Comparison of ENCODE assay signal across 8 cellular contexts in the genomic region with DNA sequence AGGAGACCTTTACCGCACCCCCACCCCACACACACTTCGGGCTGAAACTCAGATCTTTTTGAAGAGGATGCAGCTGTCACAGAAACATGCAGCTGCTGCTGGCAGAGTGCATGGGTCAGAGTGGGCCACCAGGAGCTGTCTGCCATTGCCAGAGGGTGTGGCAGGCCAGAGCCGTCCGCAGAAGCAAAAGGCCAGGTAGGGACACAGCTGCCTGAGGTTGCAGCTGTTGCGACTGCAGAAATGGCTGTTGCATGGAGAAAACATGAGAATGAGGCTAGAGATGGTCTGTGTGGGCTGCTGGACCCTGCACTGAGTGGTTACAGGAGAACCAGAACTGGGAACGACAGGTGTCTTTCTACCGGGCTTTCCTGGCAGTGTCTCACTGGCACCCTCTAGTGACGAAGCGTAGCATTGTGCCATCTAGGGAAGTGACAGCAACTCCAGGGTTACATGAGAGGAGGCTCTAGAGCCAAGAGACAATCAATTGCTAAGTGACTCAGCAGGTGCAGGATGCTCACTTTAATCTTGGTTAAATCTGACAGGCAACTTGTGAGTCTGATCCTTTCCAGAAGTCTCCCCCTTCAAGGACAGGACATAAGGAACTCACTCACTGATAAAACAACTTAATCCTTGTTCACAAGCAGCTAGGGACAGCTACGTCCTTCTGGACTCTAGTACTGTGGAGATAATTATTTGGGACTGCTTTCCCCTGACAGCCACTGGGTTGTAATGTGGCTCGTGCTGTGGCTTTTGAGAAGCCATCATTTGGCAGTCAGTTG. TPM values are rescaled to one million over a fixed set of nuclear protein-coding genes. Genes with fewer than 3 reads are reported as not detected.
A peak's percentile ranks its signal among the peaks of the same experiment; 100 is the strongest.
DNase-seq lines count a peak whose midpoint lies in the region; ATAC-seq and TF ChIP-seq lines count a peak whose summit lies in the region.

No MANE protein-coding gene starts in this region.

- H3K4me1 ChIP-seq in fibroblast of lung (ENCODE audit: control insufficient read depth, extremely low read depth, insufficient read depth, low read length): no peaks in the 10 kb centered on the region

- H4K20me1 ChIP-seq in fibroblast of lung (ENCODE audit: control insufficient read depth, extremely low read depth, insufficient read depth, low read length): no peaks in the 10 kb centered on the region

- H3K27ac Mint-ChIP-seq in Calu3 (ENCODE audit: unreplicated experiment) (no peak overlapping the region), nephron progenitor cell (no peak overlapping the region)

- no TSS peak for BruUV-seq in Calu3 (replicated peaks; lab: Mats Ljungman, UMichigan)

- H3K9ac ChIP-seq in fibroblast of lung (ENCODE audit: insufficient read depth, low read length): no peak overlapping the region

- TF ChIP-seq CTCF in Calu3 (IDR thresholded peaks at IDR 0.05; ENCODE audit: unreplicated experiment) (peak; percentile 76), fibroblast of lung (conservative IDR thresholded peaks at IDR 0.05 in 1 of 2, IDR thresholded peaks at IDR 0.05 in 1 of 2; ENCODE audit: low read depth in 1 of 2, low read length in 2 of 2) (peak; percentile 99 to 100), nephron progenitor cell (IDR thresholded peaks at IDR 0.05) (peak; percentile 97)

- H3K9me3 Mint-ChIP-seq in Calu3 (ENCODE audit: low read depth, unreplicated experiment) (no peaks in the 10 kb centered on the region), nephron progenitor cell (peaks cover 25% of the 10 kb centered on the region)
- peaks cover 3% of the 10 kb centered on the region for H3K9me3 Mint-ChIP-seq in activated T-cell treated with anti-CD3 and anti-CD28 coated beads, Interleukin-2, amount 50 U/mL, for 4 hours

- H3K27ac ChIP-seq in fibroblast of lung (ENCODE audit: insufficient read depth, low read length): no peak overlapping the region

- no peak overlapping the region for H3K4me3 Mint-ChIP-seq in Calu3 (ENCODE audit: low read depth, unreplicated experiment)
- H3K4me3 Mint-ChIP-seq in activated T-cell treated with anti-CD3 and anti-CD28 coated beads, Interleukin-2, amount 50 U/mL, for 4 hours: no peak overlapping the region
- H3K4me3 Mint-ChIP-seq in nephron progenitor cell: no peak overlapping the region

- H3K27me3 Mint-ChIP-seq in Calu3 (ENCODE audit: unreplicated experiment): no peaks in the 10 kb centered on the region
- no peaks in the 10 kb centered on the region for H3K27me3 Mint-ChIP-seq in activated T-cell treated with anti-CD3 and anti-CD28 coated beads, Interleukin-2, amount 50 U/mL, for 4 hours (ENCODE audit: low read depth)
- peaks cover 23% of the 10 kb centered on the region for H3K27me3 Mint-ChIP-seq in nephron progenitor cell (ENCODE audit: low read depth, poor library complexity)

- H3K4me2 ChIP-seq in fibroblast of lung (ENCODE audit: extremely low read depth, insufficient read depth, low read length): no peak overlapping the region

- H3K79me2 ChIP-seq in fibroblast of lung (ENCODE audit: control insufficient read depth, insufficient read depth, low read length): no peaks in the 10 kb centered on the region

- no peaks in the 10 kb centered on the region for H3K36me3 ChIP-seq in fibroblast of lung (ENCODE audit: control insufficient read depth, insufficient read depth, low read length)

- H2AFZ ChIP-seq in fibroblast of lung (ENCODE audit: low read length): no peak overlapping the region

- no peaks in the 10 kb centered on the region for H3K9me3 ChIP-seq in fibroblast of lung (ENCODE audit: control insufficient read depth, insufficient read depth, low read depth, low read length)

- H3K36me3 Mint-ChIP-seq in Calu3 (ENCODE audit: insufficient read depth, unreplicated experiment): no peaks in the 10 kb centered on the region
- peaks cover 2% of the 10 kb centered on the region for H3K36me3 Mint-ChIP-seq in activated T-cell treated with anti-CD3 and anti-CD28 coated beads, Interleukin-2, amount 50 U/mL, for 4 hours (ENCODE audit: insufficient read depth)
- H3K36me3 Mint-ChIP-seq in nephron progenitor cell (ENCODE audit: low read depth): no peaks in the 10 kb centered on the region

- H3K27me3 ChIP-seq in fibroblast of lung (ENCODE audit: control insufficient read depth, insufficient read depth, low read length): no peaks in the 10 kb centered on the region

- intact Hi-C loops in Calu3 (cut with micrococcal nuclease; ENCODE audit: unreplicated experiment): loop anchor here (1.0 to 5.0 kb wide), 3 partner anchors 86 to 193 kb away; no protein-coding TSS in a partner anchor

- peak; percentile 90 for ATAC-seq in GM21576 (IDR thresholded peaks at IDR 0.05; ENCODE audit: unreplicated experiment)
- peak; percentile 84 to 87 for ATAC-seq in activated T-cell treated with anti-CD3 and anti-CD28 coated beads, Interleukin-2, amount 50 U/mL, for 4 hours
- ATAC-seq in stimulated activated naive CD8-positive, alpha-beta T cell treated with anti-CD3 and anti-CD28 coated beads, Interleukin-15, Interleukin-2, amounts not matched to agents 100 U/mL and 50 U/mL, for 24 hours: peak; percentile 92

- peaks cover 9% of the 10 kb centered on the region for H3K4me1 Mint-ChIP-seq in Calu3 (ENCODE audit: low read depth, unreplicated experiment)
- H3K4me1 Mint-ChIP-seq in activated T-cell treated with anti-CD3 and anti-CD28 coated beads, Interleukin-2, amount 50 U/mL, for 4 hours (ENCODE audit: low read depth): peaks cover 22% of the 10 kb centered on the region
- H3K4me1 Mint-ChIP-seq in nephron progenitor cell: no peaks in the 10 kb centered on the region

- H3K4me3 ChIP-seq in fibroblast of lung (replicated peaks in 1 of 4; ENCODE audit: control extremely low read depth in 1 of 4, insufficient read depth in 1 of 4, low read depth in 3 of 4, low read length in 4 of 4): no peak overlapping the region

- CTCF ChIA-PET in Calu3 (lab: Charles Lee): interaction anchor here (0.8 to 2.5 kb wide), 4 partner anchors 86 to 163 kb away, joined by 3 to 27 read pairs (median 6); partner anchors contain the start of gene SERPINB1

- DNase-seq in Calu3 (peak; percentile 79), KG1 (lab: John Stamatoyannopoulos, UW) (peak; percentile 62), fibroblast of lung (ENCODE audit: low read depth in 2 of 2) (peak; percentile 37 to 62), nephron progenitor cell (peak; percentile 83)
- peak; percentile 87 for DNase-seq in activated T-cell treated with anti-CD3 and anti-CD28 coated beads, Interleukin-2, amount 50 U/mL, for 4 hours
- DNase-seq in stimulated activated naive CD8-positive, alpha-beta T cell treated with anti-CD3 and anti-CD28 coated beads, Interleukin-15, Interleukin-2, amounts not matched to agents 100 U/mL and 50 U/mL, for 24 hours: peak; percentile 87

TF ChIP-seq in PFSK-1, 5 proteins besides CTCF, POLR2A, EP300 and RAD21:
- peak; percentile 38 for TF ChIP-seq FOXP2 (optimal IDR thresholded peaks at IDR 0.05; ENCODE audit: borderline replicate concordance, extremely low read depth, extremely low read length, insufficient read depth)
- no peak for TF ChIP-seq SIN3A (IDR thresholded peaks at IDR 0.05; ENCODE audit: borderline replicate concordance, insufficient read depth, low read length)
- TF ChIP-seq, protein P1, sequence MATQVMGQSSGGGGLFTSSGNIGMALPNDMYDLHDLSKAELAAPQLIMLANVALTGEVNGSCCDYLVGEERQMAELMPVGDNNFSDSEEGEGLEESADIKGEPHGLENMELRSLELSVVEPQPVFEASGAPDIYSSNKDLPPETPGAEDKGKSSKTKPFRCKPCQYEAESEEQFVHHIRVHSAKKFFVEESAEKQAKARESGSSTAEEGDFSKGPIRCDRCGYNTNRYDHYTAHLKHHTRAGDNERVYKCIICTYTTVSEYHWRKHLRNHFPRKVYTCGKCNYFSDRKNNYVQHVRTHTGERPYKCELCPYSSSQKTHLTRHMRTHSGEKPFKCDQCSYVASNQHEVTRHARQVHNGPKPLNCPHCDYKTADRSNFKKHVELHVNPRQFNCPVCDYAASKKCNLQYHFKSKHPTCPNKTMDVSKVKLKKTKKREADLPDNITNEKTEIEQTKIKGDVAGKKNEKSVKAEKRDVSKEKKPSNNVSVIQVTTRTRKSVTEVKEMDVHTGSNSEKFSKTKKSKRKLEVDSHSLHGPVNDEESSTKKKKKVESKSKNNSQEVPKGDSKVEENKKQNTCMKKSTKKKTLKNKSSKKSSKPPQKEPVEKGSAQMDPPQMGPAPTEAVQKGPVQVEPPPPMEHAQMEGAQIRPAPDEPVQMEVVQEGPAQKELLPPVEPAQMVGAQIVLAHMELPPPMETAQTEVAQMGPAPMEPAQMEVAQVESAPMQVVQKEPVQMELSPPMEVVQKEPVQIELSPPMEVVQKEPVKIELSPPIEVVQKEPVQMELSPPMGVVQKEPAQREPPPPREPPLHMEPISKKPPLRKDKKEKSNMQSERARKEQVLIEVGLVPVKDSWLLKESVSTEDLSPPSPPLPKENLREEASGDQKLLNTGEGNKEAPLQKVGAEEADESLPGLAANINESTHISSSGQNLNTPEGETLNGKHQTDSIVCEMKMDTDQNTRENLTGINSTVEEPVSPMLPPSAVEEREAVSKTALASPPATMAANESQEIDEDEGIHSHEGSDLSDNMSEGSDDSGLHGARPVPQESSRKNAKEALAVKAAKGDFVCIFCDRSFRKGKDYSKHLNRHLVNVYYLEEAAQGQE (IDR thresholded peaks at IDR 0.05; ENCODE audit: insufficient read depth in 1 of 2, low read depth in 2 of 2, low read length in 2 of 2): 0 out of 4 replicates have a peak, but pooled peaks of 1 of the 2 experiments have one; percentile 21
- no peak for TF ChIP-seq POLR2AphosphoS5 (IDR thresholded peaks at IDR 0.05; ENCODE audit: low read depth, low read length)
- no peak for TF ChIP-seq TAF1 (IDR thresholded peaks at IDR 0.05; ENCODE audit: borderline replicate concordance, insufficient read depth, low read length)
TF ChIP-seq in PFSK-1: peak in this region for 2.

RNA-seq across cellular contexts. Expression of gene SERPINB9, which starts 29.1 kb away (rescaled TPM):
- total RNA-seq in Calu3 (2022) (17.2 and 22.9 TPM in 2 replicates), fibroblast of lung (2.6 and 4.3 TPM in 2 replicates)
- not detected for polyA plus RNA-seq in PFSK-1 (2012; ENCODE audit: insufficient read length, low read depth)
- total RNA-seq in activated T-cell treated with anti-CD3 and anti-CD28 coated beads, Interleukin-2, amount 50 U/mL, for 4 hours: 10 to 100 TPM; 41.0 to 48.0 (median 42.4) TPM
- polyA plus RNA-seq in fibroblast of lung: 6.2 and 6.4 TPM in 2 replicates
- 2.7 and 3.0 TPM in 2 replicates for polyA plus RNA-seq in fibroblast of lung (2012)
- polyA minus RNA-seq in fibroblast of lung (ENCODE audit: low replicate concordance): 1.3 and 3.8 TPM in 2 replicates

RNA-seq across cellular contexts. Expression of gene SERPINB6, which starts 39.2 kb away (rescaled TPM):
- total RNA-seq in Calu3 (2022) (53.1 and 60.9 TPM in 2 replicates), fibroblast of lung (71.7 and 83.9 TPM in 2 replicates)
- 81.7 TPM for polyA plus RNA-seq in PFSK-1 (2012; ENCODE audit: insufficient read length, low read depth)
- 10 to 100 TPM; 14.9 to 15.9 (median 15.3) TPM for total RNA-seq in activated T-cell treated with anti-CD3 and anti-CD28 coated beads, Interleukin-2, amount 50 U/mL, for 4 hours
- polyA plus RNA-seq in fibroblast of lung: 158 and 181 TPM in 2 replicates
- polyA plus RNA-seq in fibroblast of lung (2012): 142 and 157 TPM in 2 replicates
- 180 and 182 TPM in 2 replicates for polyA minus RNA-seq in fibroblast of lung (ENCODE audit: low replicate concordance)
